Comparison of ENCODE assay signal across 9 cellular contexts in genomic region chr12:44847888-44848770, GRCh38. TPM values are rescaled to one million over a fixed set of nuclear protein-coding genes. Genes with fewer than 3 reads are reported as not detected.
DNase-seq lines count a peak whose midpoint lies in the region; ATAC-seq and TF ChIP-seq lines count a peak whose summit lies in the region.
"Had no signal": no experiment of that assay in that cellular context is flagged by ENCODE, and none has a peak within 500 bp of the region (broad histone marks: within the 10 kb centered on the region; RNA-seq: fewer than 3 reads in every experiment).

No MANE protein-coding gene starts in this region.

- no peak for TF ChIP-seq CTCF in GM13977 (IDR thresholded peaks at IDR 0.05; ENCODE audit: extremely low read depth, insufficient read depth, missing control alignments)
- TF ChIP-seq CTCF in testis (IDR thresholded peaks at IDR 0.05), result no peak

- peaks cover 0 to 3% (median 3%) of the 10 kb centered on the region in 3 donors for H3K9me3 Mint-ChIP-seq in T-cell
- H3K9me3 Mint-ChIP-seq: dendritic cell treated with granulocyte-macrophage colony-stimulating factor and Interleukin-4, amounts not matched to agents 40 ng/mL and 50 ng/mL, for 4 days had no signal

- H3K4me1 Mint-ChIP-seq in T-cell, result peaks cover 80 to 89% (median 87%) of the 10 kb centered on the region in 3 donors

- no peaks in the 10 kb centered on the region for H3K36me3 ChIP-seq in effector memory CD4-positive, alpha-beta T cell (ENCODE audit: control insufficient read depth, insufficient read depth, low read length)
- no peaks in the 10 kb centered on the region for H3K36me3 ChIP-seq in testis (ENCODE audit: low read depth, missing control alignments)

- DNase-seq in GM13977 (ENCODE audit: low spot score), result peak; percentile 13
- DNase-seq in T-cell, result peak; percentile 47 to 84 (median 68)
- DNase-seq in effector memory CD4-positive, alpha-beta T cell, result peak; percentile 45 to 64 (median 47)
- no peak for DNase-seq in SKM-1 treated with dmso at 0.1 percent for 144 hours (lab: John Stamatoyannopoulos, UW; ENCODE audit: unreplicated experiment)
- no peak for DNase-seq in amygdala (lab: John Stamatoyannopoulos, UW)
- no peak for DNase-seq in testis
- DNase-seq in NCI-H446 (lab: John Stamatoyannopoulos, UW), result no peak

- peak; percentile 79 for ATAC-seq in HG02610 (IDR thresholded peaks at IDR 0.05; ENCODE audit: unreplicated experiment)
- peak; percentile 90 to 93 (median 91) for ATAC-seq in T-cell (replicated peaks in 1 of 4)

- peak overlapping the region; percentile 95 to 96 for H3K27ac Mint-ChIP-seq in T-cell
- H3K27ac Mint-ChIP-seq: dendritic cell treated with granulocyte-macrophage colony-stimulating factor and Interleukin-4, amounts not matched to agents 40 ng/mL and 50 ng/mL, for 4 days had no signal

- peak overlapping the region; percentile 74 for H3K27ac ChIP-seq in effector memory CD4-positive, alpha-beta T cell (ENCODE audit: insufficient read depth, low read length, poor library complexity, severe bottlenecking)
- no peak overlapping the region for H3K27ac ChIP-seq in testis

- H3K9me3 ChIP-seq in effector memory CD4-positive, alpha-beta T cell (ENCODE audit: control insufficient read depth, low read length), result no peaks in the 10 kb centered on the region
- H3K9me3 ChIP-seq in testis, result no peaks in the 10 kb centered on the region

- in situ Hi-C loops in GM13977 (cut with MboI; ENCODE audit: low pct_unique_long_range_greater_than_20kb, low sequenced_read_pairs, unreplicated experiment), result no loop called here

- intact Hi-C loops in testis (cut with DNase I; ENCODE audit: low total_unique reads), result no loop called here

- no peak for TF ChIP-seq POLR2A in testis (IDR thresholded peaks at IDR 0.05)

- 70 to 75% methylated on average over 6 of the region's 6 CpGs for WGBS in testis, 2 donors

- H3K27me3 ChIP-seq in effector memory CD4-positive, alpha-beta T cell (replicated peaks; ENCODE audit: control insufficient read depth, insufficient read depth, low read length, poor library complexity, severe bottlenecking), result no peaks in the 10 kb centered on the region
- H3K27me3 ChIP-seq in testis, result no peaks in the 10 kb centered on the region

- H3K4me3 Mint-ChIP-seq in T-cell, result peak overlapping the region; percentile 57 to 71 (median 63)
- H3K4me3 Mint-ChIP-seq: dendritic cell treated with granulocyte-macrophage colony-stimulating factor and Interleukin-4, amounts not matched to agents 40 ng/mL and 50 ng/mL, for 4 days had no signal

- H3K4me1 ChIP-seq in effector memory CD4-positive, alpha-beta T cell (ENCODE audit: control insufficient read depth, insufficient read depth, low read length, poor library complexity, severe bottlenecking), result peaks cover 25% of the 10 kb centered on the region
- H3K4me1 ChIP-seq in testis, result no peaks in the 10 kb centered on the region

- H3K4me3 ChIP-seq in effector memory CD4-positive, alpha-beta T cell (ENCODE audit: insufficient read depth, low read depth, low read length, poor library complexity, severe bottlenecking), result peak overlapping the region; percentile 9
- H3K4me3 ChIP-seq in testis, result no peak overlapping the region

- POLR2A ChIA-PET in T-cell (lab: Charles Lee), result interaction anchor here in 1 of 2 donors (0.6 to 1.3 kb wide), 3 partner anchors 11 to 138 kb away, joined by 3 to 4 read pairs (median 4); no protein-coding TSS in a partner anchor

- CTCF ChIA-PET in T-cell (lab: Charles Lee), result interaction anchor here (0.5 to 1.9 kb wide), 8 partner anchors 11 to 1528 kb away, joined by 3 to 11 read pairs (median 4); partner anchors contain the start of gene NELL2 (in 1 of the 2)

- peaks cover 9% of the 10 kb centered on the region for H3K36me3 Mint-ChIP-seq in T-cell

- no peaks in the 10 kb centered on the region for H3K27me3 Mint-ChIP-seq in T-cell
- H3K27me3 Mint-ChIP-seq: dendritic cell treated with granulocyte-macrophage colony-stimulating factor and Interleukin-4, amounts not matched to agents 40 ng/mL and 50 ng/mL, for 4 days had no signal

RNA-seq across cellular contexts. Expression of gene NELL2, which starts 28.0 kb away (rescaled TPM):
- 100 to 1,000 TPM; 154 to 212 (median 169) TPM for total RNA-seq in T-cell
- 10 to 100 TPM in 1 of 2 donors, 1 to 10 TPM in 1; 9.0 to 10.6 TPM for total RNA-seq in testis
- 4.2 TPM for polyA plus RNA-seq in testis (ENCODE audit: insufficient read depth, low read depth, low replicate concordance)

Comparison
In these comparisons a context has a peak if more than half of its experiments do, and no peak if none do; other contexts are left out.
1. DNase-seq: peak in GM13977 (single experiment), T-cell (34 of 34) and effector memory CD4-positive, alpha-beta T cell (3 of 3); none in SKM-1 treated with dmso at 0.1 percent for 144 hours (single experiment), amygdala (0 of 56), testis (single experiment) and NCI-H446 (0 of 2).
2. RNA of gene NELL2, which starts 28.0 kb away (total RNA-seq): 154 to 212 TPM in T-cell; 9.0 to 10.6 TPM in testis; every median in the first group is over 10 times any median in the second.